17 cellular contexts compared by ENCODE assay signal in genomic region chr15:95922431-95922830, GRCh38.
A peak's percentile ranks its signal among the peaks of the same experiment; 100 is the strongest.
DNase-seq lines count a peak whose midpoint lies in the region; ATAC-seq and TF ChIP-seq lines count a peak whose summit lies in the region.
"Had no signal": no experiment of that assay in that cellular context is flagged by ENCODE, and none has a peak within 500 bp of the region (broad histone marks: within the 10 kb centered on the region; RNA-seq: fewer than 3 reads in every experiment).

No MANE protein-coding gene starts in this region.

- no peaks in the 10 kb centered on the region for H3K9me3 Mint-ChIP-seq in activated CD4-positive, alpha-beta memory T cell treated with anti-CD3 and anti-CD28 coated beads, Interleukin-2, amount 10 ng/mL, durations not matched to agents 7 days and 5 days
- H3K9me3 Mint-ChIP-seq in H9, result no peaks in the 10 kb centered on the region
- H3K9me3 Mint-ChIP-seq: activated CD4-positive, alpha-beta memory T cell treated with anti-CD3 and anti-CD28 coated beads for 36 hours; activated T-helper 2 cell treated with anti-CD3 and anti-CD28 coated beads, Interferon-gamma antibody, Interleukin-2, Interleukin-4, amounts not matched to agents 10 μg/mL and 5 μg/mL and 100 μg/mL, durations not matched to agents 14 hours and 24 hours and 36 hours had no signal

- H3K79me1 ChIP-seq in H9 (ENCODE audit: insufficient read depth, low read depth, low read length, poor library complexity, severe bottlenecking), result no peaks in the 10 kb centered on the region

- no peak overlapping the region for H4K5ac ChIP-seq in H9 (ENCODE audit: insufficient read length, low read depth, low read length)

- H3K18ac ChIP-seq in H9 (ENCODE audit: insufficient read length, low read depth, low read length), result no peak overlapping the region

- TF ChIP-seq CTCF in DND-41 (IDR thresholded peaks at IDR 0.05; ENCODE audit: borderline replicate concordance, extremely low read depth, low read length, poor library complexity, severe bottlenecking) (peak; percentile 33), Loucy (conservative IDR thresholded peaks at IDR 0.05; ENCODE audit: low read length) (peak; percentile 51), fibroblast of mammary gland (conservative IDR thresholded peaks at IDR 0.05; ENCODE audit: control insufficient read depth, insufficient read depth, low read depth, low read length) (no peak), H9 (conservative IDR thresholded peaks at IDR 0.05) (no peak)

- no peak overlapping the region for H2AFZ ChIP-seq in DND-41 (ENCODE audit: low read depth, low read length)
- peak overlapping the region; percentile 57 for H2AFZ ChIP-seq in Loucy (ENCODE audit: low read length)
- H2AFZ ChIP-seq in H9 (ENCODE audit: low read length), result no peak overlapping the region

- no peak overlapping the region for H2AK5ac ChIP-seq in H9 (ENCODE audit: insufficient read length, low read length)

- H3K27ac ChIP-seq in DND-41 (ENCODE audit: low read length) (no peak overlapping the region), H9 (ENCODE audit: insufficient read length, low read depth, low read length) (no peak overlapping the region)
- H3K27ac ChIP-seq: brain microvascular endothelial cell, transverse colon had no signal

- no peak overlapping the region for H3K27ac Mint-ChIP-seq in activated CD4-positive, alpha-beta memory T cell treated with anti-CD3 and anti-CD28 coated beads, Interleukin-2, amount 10 ng/mL, durations not matched to agents 7 days and 5 days
- H3K27ac Mint-ChIP-seq in H9, result no peak overlapping the region
- H3K27ac Mint-ChIP-seq: activated CD4-positive, alpha-beta memory T cell treated with anti-CD3 and anti-CD28 coated beads for 36 hours; activated T-helper 2 cell treated with anti-CD3 and anti-CD28 coated beads, Interferon-gamma antibody, Interleukin-2, Interleukin-4, amounts not matched to agents 10 μg/mL and 5 μg/mL and 100 μg/mL, durations not matched to agents 14 hours and 24 hours and 36 hours had no signal

- DNase-seq in DND-41 (no peak), fibroblast of mammary gland (ENCODE audit: low read depth) (peak; percentile 1), H9 (no peak)
- no peak for DNase-seq in activated CD4-positive, alpha-beta memory T cell treated with anti-CD3 and anti-CD28 coated beads, Interleukin-2, amount 10 ng/mL, durations not matched to agents 7 days and 5 days
- DNase-seq: activated CD4-positive, alpha-beta memory T cell treated with anti-CD3 and anti-CD28 coated beads for 36 hours; brain microvascular endothelial cell; DMS153; head of caudate nucleus; left cardiac atrium; NCI-H187; NCI-H524 treated with DMSO at 0.1 percent for 48 hours; transverse colon had no signal

- no peaks in the 10 kb centered on the region for H3K27me3 Mint-ChIP-seq in activated CD4-positive, alpha-beta memory T cell treated with anti-CD3 and anti-CD28 coated beads, Interleukin-2, amount 10 ng/mL, durations not matched to agents 7 days and 5 days
- H3K27me3 Mint-ChIP-seq in H9 (ENCODE audit: low read depth), result peaks cover 15% of the 10 kb centered on the region

- H3K56ac ChIP-seq in H9 (ENCODE audit: insufficient read length, low read depth, low read length), result no peak overlapping the region

- H3K4me3 Mint-ChIP-seq in activated CD4-positive, alpha-beta memory T cell treated with anti-CD3 and anti-CD28 coated beads, Interleukin-2, amount 10 ng/mL, durations not matched to agents 7 days and 5 days, result no peak overlapping the region
- H3K4me3 Mint-ChIP-seq in H9, result no peak overlapping the region
- H3K4me3 Mint-ChIP-seq: activated CD4-positive, alpha-beta memory T cell treated with anti-CD3 and anti-CD28 coated beads for 36 hours had no signal

- no peaks in the 10 kb centered on the region for H3K79me2 ChIP-seq in DND-41 (ENCODE audit: insufficient read depth, low read length)
- H3K79me2 ChIP-seq in Loucy (ENCODE audit: insufficient read depth, low read length), result no peaks in the 10 kb centered on the region
- H3K79me2 ChIP-seq in H9 (ENCODE audit: insufficient read depth, low read length), result no peaks in the 10 kb centered on the region

- H2BK120ac ChIP-seq in H9 (ENCODE audit: low read depth, low read length, poor library complexity, severe bottlenecking), result no peak overlapping the region

- no peaks in the 10 kb centered on the region for H3K36me3 Mint-ChIP-seq in activated CD4-positive, alpha-beta memory T cell treated with anti-CD3 and anti-CD28 coated beads, Interleukin-2, amount 10 ng/mL, durations not matched to agents 7 days and 5 days (ENCODE audit: low read depth)
- no peaks in the 10 kb centered on the region for H3K36me3 Mint-ChIP-seq in H9 (ENCODE audit: insufficient read depth in 1 of 3, low read depth in 3 of 3)
- H3K36me3 Mint-ChIP-seq: activated CD4-positive, alpha-beta memory T cell treated with anti-CD3 and anti-CD28 coated beads for 36 hours had no signal

- no peak overlapping the region for H3K4me2 ChIP-seq in DND-41 (ENCODE audit: insufficient read depth, low read length)
- no peak overlapping the region for H3K4me2 ChIP-seq in Loucy (ENCODE audit: low read depth, low read length, poor library complexity, severe bottlenecking)
- H3K4me2 ChIP-seq in H9 (ENCODE audit: insufficient read depth, insufficient read length, low read length), result no peak overlapping the region

- H3K36me3 ChIP-seq in DND-41 (ENCODE audit: insufficient read depth, low read length) (no peaks in the 10 kb centered on the region), Loucy (ENCODE audit: insufficient read depth, low read length) (no peaks in the 10 kb centered on the region)
- H3K36me3 ChIP-seq: brain microvascular endothelial cell, transverse colon had no signal

- no peak overlapping the region for H3K14ac ChIP-seq in H9 (ENCODE audit: insufficient read depth, low read length)

- no peak overlapping the region for H3T11ph ChIP-seq in H9 (ENCODE audit: low read length)

- H3K4me1 ChIP-seq in DND-41 (ENCODE audit: insufficient read depth, low read length), result 0 out of 2 replicates have a peak, but pooled peaks cover 3% of the 10 kb centered on the region
- H3K4me1 ChIP-seq in Loucy (ENCODE audit: insufficient read depth, low read length, poor library complexity, severe bottlenecking), result peaks cover 49% of the 10 kb centered on the region
- H3K4me1 ChIP-seq in H9 (ENCODE audit: insufficient read depth, low read length), result no peaks in the 10 kb centered on the region
- H3K4me1 ChIP-seq: transverse colon had no signal

- H2BK15ac ChIP-seq in H9 (ENCODE audit: low read depth, low read length), result no peak overlapping the region

- no peaks in the 10 kb centered on the region for H3K27me3 ChIP-seq in DND-41 (ENCODE audit: insufficient read depth, low read length, poor library complexity)
- H3K27me3 ChIP-seq in Loucy (ENCODE audit: insufficient read depth, low read length, poor library complexity, severe bottlenecking), result no peaks in the 10 kb centered on the region
- H3K27me3 ChIP-seq in H9 (ENCODE audit: insufficient read depth, low read length), result no peaks in the 10 kb centered on the region
- H3K27me3 ChIP-seq: brain microvascular endothelial cell, transverse colon had no signal

- H3K23ac ChIP-seq in H9 (ENCODE audit: insufficient read length, low read depth, low read length), result no peak overlapping the region

- H3K9me3 ChIP-seq in DND-41 (ENCODE audit: insufficient read depth, low read length, severe bottlenecking), result no peaks in the 10 kb centered on the region
- H3K9me3 ChIP-seq in Loucy (ENCODE audit: insufficient read depth, low read depth, low read length), result no peaks in the 10 kb centered on the region
- no peaks in the 10 kb centered on the region for H3K9me3 ChIP-seq in H9 (ENCODE audit: control insufficient read depth, low read depth, low read length)
- H3K9me3 ChIP-seq: transverse colon had no signal

- no peak overlapping the region for H2BK5ac ChIP-seq in H9 (ENCODE audit: insufficient read length, low read length)

- H4K20me1 ChIP-seq in DND-41 (ENCODE audit: insufficient read depth, low read length), result no peaks in the 10 kb centered on the region
- no peaks in the 10 kb centered on the region for H4K20me1 ChIP-seq in Loucy (ENCODE audit: insufficient read depth, low read length, poor library complexity, severe bottlenecking)
- H4K20me1 ChIP-seq in H9 (ENCODE audit: control insufficient read depth, insufficient read depth, insufficient read length), result no peaks in the 10 kb centered on the region

- H3K9ac ChIP-seq in DND-41 (ENCODE audit: low read depth, low read length) (no peak overlapping the region), Loucy (ENCODE audit: low read depth, low read length, poor library complexity, severe bottlenecking) (no peak overlapping the region), H9 (ENCODE audit: extremely low read depth, insufficient read length, low read length) (no peak overlapping the region)

- no peak overlapping the region for H2BK12ac ChIP-seq in H9 (ENCODE audit: insufficient read length, low read depth, low read length)

- no peak overlapping the region for H4K8ac ChIP-seq in H9 (replicated peaks; ENCODE audit: insufficient read length, low read depth, low read length)

- ATAC-seq in DND-41 (ENCODE audit: insufficient read depth, low read depth), result no peak; the same call in 2 of the 3 replicates
- ATAC-seq in GM19351 (IDR thresholded peaks at IDR 0.05; ENCODE audit: unreplicated experiment), result peak; percentile 53
- ATAC-seq in HG03342 (IDR thresholded peaks at IDR 0.05; ENCODE audit: unreplicated experiment), result no peak
- ATAC-seq in GM18498 (IDR thresholded peaks at IDR 0.05; ENCODE audit: unreplicated experiment), result no peak
- ATAC-seq: left cardiac atrium had no signal

- H3K23me2 ChIP-seq in H9 (ENCODE audit: insufficient read length, low read depth, low read length, poor library complexity, severe bottlenecking), result no peaks in the 10 kb centered on the region

- H3K4me1 Mint-ChIP-seq in activated CD4-positive, alpha-beta memory T cell treated with anti-CD3 and anti-CD28 coated beads, Interleukin-2, amount 10 ng/mL, durations not matched to agents 7 days and 5 days, result no peaks in the 10 kb centered on the region
- no peaks in the 10 kb centered on the region for H3K4me1 Mint-ChIP-seq in H9

- H3F3A ChIP-seq in Loucy (ENCODE audit: low read depth), result no peaks in the 10 kb centered on the region

- POLR2A ChIA-PET in activated CD4-positive, alpha-beta memory T cell treated with anti-CD3 and anti-CD28 coated beads, Interleukin-2, amount 10 ng/mL, durations not matched to agents 7 days and 5 days (lab: Charles Lee), result interaction anchor here (0.9 kb wide), 1 partner anchor 24 kb away, joined by 3 read pairs; no protein-coding TSS in a partner anchor

- H3K9me2 ChIP-seq in Loucy (replicated peaks; ENCODE audit: low read depth, low read length), result no peaks in the 10 kb centered on the region

- H3K4me3 ChIP-seq in DND-41 (ENCODE audit: low read depth in 1 of 2, low read length in 2 of 2), result no peak overlapping the region
- no peak overlapping the region for H3K4me3 ChIP-seq in Loucy (ENCODE audit: low read length, poor library complexity, severe bottlenecking)
- no peak overlapping the region for H3K4me3 ChIP-seq in fibroblast of mammary gland (ENCODE audit: control insufficient read depth, low read depth, low read length)
- H3K4me3 ChIP-seq: transverse colon had no signal

- H4K91ac ChIP-seq in H9 (ENCODE audit: insufficient read length, low read depth, low read length), result no peak overlapping the region

- no peak overlapping the region for H3K4ac ChIP-seq in H9 (ENCODE audit: low read depth, low read length)

- H2BK20ac ChIP-seq in H9 (ENCODE audit: low read depth, low read length, poor library complexity, severe bottlenecking), result no peak overlapping the region

- no CpG with 5 or more reads among the region's 7 CpGs for WGBS in H9 (ENCODE audit: extremely low coverage, insufficient read length, low lambda C conversion rate)

- CTCF ChIA-PET in activated CD4-positive, alpha-beta memory T cell treated with anti-CD3 and anti-CD28 coated beads, Interleukin-2, amount 10 ng/mL, durations not matched to agents 7 days and 5 days (lab: Charles Lee), result no interaction called here

Comparison
In these comparisons a context has a peak if more than half of its experiments do, and no peak if none do; other contexts are left out.
1. CTCF ChIP-seq: peak in DND-41 (single experiment) and Loucy (single experiment); none in fibroblast of mammary gland (single experiment) and H9 (single experiment).